Comparison of ENCODE assay signal across 12 cellular contexts in the genomic region with DNA sequence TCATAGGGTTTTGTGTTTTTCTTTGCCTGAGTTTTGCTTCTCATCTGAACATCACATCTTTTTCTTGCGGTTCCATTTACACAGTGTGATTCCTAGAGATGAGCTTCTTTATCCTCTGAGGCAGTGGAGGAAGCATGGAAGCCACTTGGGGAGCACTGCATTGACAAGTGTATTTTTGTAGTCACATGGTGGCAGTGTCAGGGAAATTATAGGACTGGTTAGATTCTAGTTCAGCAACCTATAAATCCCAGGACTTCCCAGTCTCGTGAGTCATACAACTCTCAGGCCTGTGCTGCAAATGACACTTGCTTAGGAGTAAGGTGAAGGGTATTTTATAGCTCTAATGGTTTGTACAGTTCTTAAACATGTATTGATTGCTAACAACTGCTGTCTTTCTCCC. TPM values are rescaled to one million over a fixed set of nuclear protein-coding genes. Genes with fewer than 3 reads are reported as not detected.
A peak's percentile ranks its signal among the peaks of the same experiment; 100 is the strongest.
DNase-seq lines count a peak whose midpoint lies in the region; ATAC-seq and TF ChIP-seq lines count a peak whose summit lies in the region.
"Had no signal": no experiment of that assay in that cellular context is flagged by ENCODE, and none has a peak within 500 bp of the region (broad histone marks: within the 10 kb centered on the region; RNA-seq: fewer than 3 reads in every experiment).

No MANE protein-coding gene starts in this region.

- no peak overlapping the region for H2AFZ ChIP-seq in trophoblast cell (ENCODE audit: insufficient read depth, low read length, poor library complexity)

- H3K4ac ChIP-seq in trophoblast cell (ENCODE audit: low read depth, low read length), result no peak overlapping the region

- H2AK5ac ChIP-seq in trophoblast cell (ENCODE audit: low read length), result no peak overlapping the region

- H3K18ac ChIP-seq in trophoblast cell (ENCODE audit: low read length), result no peak overlapping the region

- H3K9me3 ChIP-seq in trophoblast cell (ENCODE audit: insufficient read depth, low read depth, low read length) (no peaks in the 10 kb centered on the region), heart right ventricle (no peaks in the 10 kb centered on the region)
- H3K9me3 ChIP-seq: testis had no signal

- no CpG with 5 or more reads among the region's 2 CpGs for WGBS in trophoblast cell (ENCODE audit: extremely low coverage, insufficient coverage, insufficient read length)
- WGBS in heart right ventricle, 2 donors, result 88 to 91% methylated on average over 2 of the region's 2 CpGs

- no peak overlapping the region for H2BK120ac ChIP-seq in trophoblast cell (ENCODE audit: insufficient read depth, low read length, poor library complexity)

- no peak overlapping the region for H4K12ac ChIP-seq in trophoblast cell (ENCODE audit: low read depth, low read length)

- H3K27ac ChIP-seq in epithelial cell of prostate, result no peak overlapping the region
- no peak overlapping the region for H3K27ac ChIP-seq in trophoblast cell (ENCODE audit: low read depth, low read length)
- H3K27ac ChIP-seq in heart right ventricle, result no peak overlapping the region
- H3K27ac ChIP-seq: testis had no signal

- H3K36me3 ChIP-seq in trophoblast cell (ENCODE audit: control insufficient read depth in 1 of 2, insufficient read depth in 2 of 2, low read length in 2 of 2), result peaks cover 4 to 5% of the 10 kb centered on the region in 2 experiments
- H3K36me3 ChIP-seq in heart right ventricle, result peaks cover 0 to 81% (median 0%) of the 10 kb centered on the region in 9 donors

- TF ChIP-seq POLR2A in NB4 (IDR thresholded peaks at IDR 0.05; ENCODE audit: extremely low read depth, insufficient read length), result no peak

- no peaks in the 10 kb centered on the region for H3K27me3 ChIP-seq in trophoblast cell (ENCODE audit: insufficient read depth, low read length)
- H3K27me3 ChIP-seq in heart right ventricle, result no peaks in the 10 kb centered on the region
- H3K27me3 ChIP-seq: testis had no signal

- intact Hi-C loops in heart right ventricle (cut with DNase I), result no loop called here

- no peaks in the 10 kb centered on the region for H3K79me2 ChIP-seq in trophoblast cell (ENCODE audit: control insufficient read depth, insufficient read depth, low read length, poor library complexity)

- H3K4me3 ChIP-seq in NB4 (ENCODE audit: low read depth, low read length), result no peak overlapping the region
- H3K4me3 ChIP-seq in trophoblast cell (ENCODE audit: low read depth, low read length), result no peak overlapping the region
- H3K4me3 ChIP-seq in heart right ventricle, result no peak overlapping the region
- H3K4me3 ChIP-seq: K562, testis had no signal

- H3K9ac ChIP-seq in trophoblast cell (ENCODE audit: low read length), result no peak overlapping the region

- peak overlapping the region; percentile 32 for H3K4me2 ChIP-seq in trophoblast cell (ENCODE audit: low read length)

- no peak overlapping the region for H2BK5ac ChIP-seq in trophoblast cell (ENCODE audit: low read depth, low read length, poor library complexity)

- H2BK12ac ChIP-seq in trophoblast cell (ENCODE audit: low read length), result no peak overlapping the region

- H3K4me1 ChIP-seq in trophoblast cell (ENCODE audit: control insufficient read depth in 1 of 2, insufficient read depth in 2 of 2, low read length in 2 of 2), result peaks cover 5 to 6% of the 10 kb centered on the region in 2 experiments
- no peaks in the 10 kb centered on the region for H3K4me1 ChIP-seq in heart right ventricle
- H3K4me1 ChIP-seq: testis had no signal

- H3K79me1 ChIP-seq in trophoblast cell (ENCODE audit: low read length), result no peaks in the 10 kb centered on the region

- no peak for ATAC-seq in HG02884 (IDR thresholded peaks at IDR 0.05; ENCODE audit: unreplicated experiment)
- ATAC-seq in heart right ventricle, result no peak
- ATAC-seq: K562 had no signal

- DNase-seq in GM04503 (ENCODE audit: low read depth) (peak; percentile 4), NB4 (ENCODE audit: low read depth) (peak; percentile 8), epithelial cell of prostate (ENCODE audit: low read depth, low spot score) (peak; percentile 56), trophoblast cell (no peak), NCI-H2171 treated with DMSO at 0.1 percent for 48 hours (lab: John Stamatoyannopoulos, UW) (no peak), heart right ventricle (no peak), COLO829 (ENCODE audit: low spot score) (no peak)
- DNase-seq: activated CD4-positive, alpha-beta T cell treated with anti-CD3 and anti-CD28 coated beads for 1 hour; NCI-H446 treated with DMSO at 0.1 percent for 48 hours; testis had no signal

- no peak overlapping the region for H4K8ac ChIP-seq in trophoblast cell (ENCODE audit: low read depth, low read length)

- no peak overlapping the region for H4K91ac ChIP-seq in trophoblast cell (ENCODE audit: low read depth, low read length)

- H3K14ac ChIP-seq in trophoblast cell (ENCODE audit: low read length), result no peak overlapping the region

- no peak overlapping the region for H3K23ac ChIP-seq in trophoblast cell (ENCODE audit: low read length)

- no peak for TF ChIP-seq CTCF in NB4 (IDR thresholded peaks at IDR 0.05; ENCODE audit: low read depth, low read length)
- TF ChIP-seq CTCF in heart right ventricle (IDR thresholded peaks at IDR 0.05), result no peak

RNA-seq across cellular contexts. Expression of gene RBM6, which starts 58.4 kb away (rescaled TPM):
- 52.8 and 55.6 TPM in 2 replicates for polyA plus RNA-seq in trophoblast cell (2013)
- total RNA-seq in heart right ventricle, result 10 to 100 TPM; 29.8 to 57.6 (median 37.6) TPM
- polyA plus RNA-seq in heart right ventricle, result 100 to 1,000 TPM in 1 of 2 donors, 10 to 100 TPM in 1; 26.0 to 208 TPM

Comparison
In these comparisons a context has a peak if more than half of its experiments do, and no peak if none do; other contexts are left out.
1. DNase-seq: peak in GM04503 (single experiment), NB4 (single experiment) and epithelial cell of prostate (single experiment); none in trophoblast cell (0 of 2), NCI-H2171 treated with DMSO at 0.1 percent for 48 hours (single experiment), heart right ventricle (0 of 2) and COLO829 (single experiment).